9 cellular contexts compared by ENCODE assay signal in genomic region chr5:41954286-41954685, GRCh38.
"Had no signal": no experiment of that assay in that cellular context is flagged by ENCODE, and none has a peak within 500 bp of the region (broad histone marks: within the 10 kb centered on the region; RNA-seq: fewer than 3 reads in every experiment).

No MANE protein-coding gene starts in this region.

- H3K4me1 ChIP-seq: HAP-1 had no signal

- H3K4me3 Mint-ChIP-seq: HFFc6 had no signal

- DNase-seq: GOT3, H7, HFFc6, IMR-90 had no signal

- H3K27ac ChIP-seq: HL-60 had no signal

- FAIRE-seq: HTR-8/SVneo, K562 had no signal

- H3K9me3 ChIP-seq: HAP-1 had no signal

- H3K27ac Mint-ChIP-seq: HFFc6 had no signal

- ATAC-seq: HCT116, K562 had no signal

- H3K36me3 ChIP-seq: HAP-1 had no signal

- H3K9me3 Mint-ChIP-seq: HFFc6 had no signal

- H3K4me3 ChIP-seq: HAP-1, K562 had no signal
